ENCODE assay signal across 8 cellular contexts in the genomic region with DNA sequence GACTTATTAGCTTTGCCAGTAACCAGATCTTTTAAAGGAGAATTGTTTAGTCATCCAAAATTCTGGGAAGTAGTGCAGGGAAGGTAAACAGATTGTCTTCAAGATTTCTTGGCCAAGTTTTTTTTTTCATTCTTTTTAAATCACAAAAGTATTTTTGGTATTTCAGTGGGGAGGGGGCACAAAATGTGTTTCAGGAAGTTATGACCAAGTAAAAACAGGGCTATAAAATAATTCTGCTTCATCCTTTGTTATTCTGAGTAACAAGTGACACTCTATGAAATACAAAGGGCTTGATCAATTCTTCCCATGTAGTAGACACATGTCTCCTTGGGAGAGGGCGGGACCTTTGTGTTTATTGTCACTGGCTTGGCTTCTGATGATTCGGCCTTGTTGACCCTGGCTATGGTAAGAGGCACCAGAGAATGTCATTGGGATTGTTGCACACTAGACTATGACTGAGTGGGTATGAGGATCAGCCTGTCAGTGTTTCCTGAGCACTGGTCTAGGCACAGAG. TPM values are rescaled to one million over a fixed set of nuclear protein-coding genes. Genes with fewer than 3 reads are reported as not detected.
A peak's percentile ranks its signal among the peaks of the same experiment; 100 is the strongest.
DNase-seq lines count a peak whose midpoint lies in the region; ATAC-seq and TF ChIP-seq lines count a peak whose summit lies in the region.

No MANE protein-coding gene starts in this region.

- H3K4me3 ChIP-seq in SJSA1 (no peak overlapping the region), fibroblast of mammary gland (ENCODE audit: control insufficient read depth, low read depth, low read length) (no peak overlapping the region), gastrocnemius medialis (no peak overlapping the region)

- H3K27me3 ChIP-seq in SJSA1 (replicated peaks) (no peaks in the 10 kb centered on the region), gastrocnemius medialis (no peaks in the 10 kb centered on the region)

- no peak for TF ChIP-seq CTCF in fibroblast of mammary gland (conservative IDR thresholded peaks at IDR 0.05; ENCODE audit: control insufficient read depth, insufficient read depth, low read depth, low read length)
- TF ChIP-seq CTCF in gastrocnemius medialis (IDR thresholded peaks at IDR 0.05 in 4 of 5, conservative IDR thresholded peaks at IDR 0.05 in 1 of 5), result no peak
- TF ChIP-seq CTCF in GM13977 (IDR thresholded peaks at IDR 0.05; ENCODE audit: extremely low read depth, insufficient read depth, missing control alignments), result no peak

- TF ChIP-seq POLR2A in gastrocnemius medialis (IDR thresholded peaks at IDR 0.05), result no peak

- in situ Hi-C loops in gastrocnemius medialis (cut with MboI; ENCODE audit: low sequenced_read_pairs in 4 of 4) (no loop called here), GM13977 (cut with MboI; ENCODE audit: low pct_unique_long_range_greater_than_20kb, low sequenced_read_pairs, unreplicated experiment) (no loop called here)

- intact Hi-C loops in gastrocnemius medialis (cut with DNase I; ENCODE audit: low total_unique reads), result no loop called here

- DNase-seq in EH (ENCODE audit: low read depth) (peak; percentile 75), SJSA1 (ENCODE audit: low read depth in 1 of 2, low spot score in 2 of 2) (peak in 1 of 2 experiments; percentile 49), fibroblast of mammary gland (ENCODE audit: low read depth) (peak; percentile 54), gastrocnemius medialis (no peak), GM13977 (ENCODE audit: low spot score) (no peak), OCI-M1 (lab: John Stamatoyannopoulos, UW) (no peak), GM19238 (ENCODE audit: insufficient read length, low spot score) (no peak)

- H3K36me3 ChIP-seq in SJSA1, result no peaks in the 10 kb centered on the region
- no peaks in the 10 kb centered on the region for H3K36me3 ChIP-seq in gastrocnemius medialis

- ATAC-seq in gastrocnemius medialis (no peak), GM21717 (IDR thresholded peaks at IDR 0.05; ENCODE audit: unreplicated experiment) (no peak)

- H3K9me3 ChIP-seq in SJSA1 (replicated peaks) (no peaks in the 10 kb centered on the region), gastrocnemius medialis (no peaks in the 10 kb centered on the region)

- peaks cover 28% of the 10 kb centered on the region for H3K4me1 ChIP-seq in SJSA1 (replicated peaks)
- peaks cover 77 to 88% of the 10 kb centered on the region in 2 donors for H3K4me1 ChIP-seq in gastrocnemius medialis

- H3K27ac ChIP-seq in SJSA1, result peak overlapping the region; percentile 31; the same call in 1 of the 2 replicates
- H3K27ac ChIP-seq in gastrocnemius medialis, result peak overlapping the region; percentile 59 to 66 (median 64)

RNA-seq across cellular contexts. Expression of a gene that starts 55.4 kb away (rescaled TPM):
- total RNA-seq in SJSA1 (2014; rRNA removed; shearing (Covaris generic)), result 5.9 and 6.4 TPM in 2 replicates
- total RNA-seq in gastrocnemius medialis, result 10 to 100 TPM; 11.9 to 26.3 (median 16.2) TPM

Comparison
In these comparisons a context has a peak if more than half of its experiments do, and no peak if none do; other contexts are left out.
1. DNase-seq: peak in EH (single experiment) and fibroblast of mammary gland (single experiment); none in gastrocnemius medialis (0 of 2), GM13977 (single experiment), OCI-M1 (single experiment) and GM19238 (single experiment).